8 cellular contexts compared by ENCODE assay signal in genomic region chr14:105092912-105093425, GRCh38. TPM values are rescaled to one million over a fixed set of nuclear protein-coding genes. Genes with fewer than 3 reads are reported as not detected.
DNase-seq lines count a peak whose midpoint lies in the region; ATAC-seq and TF ChIP-seq lines count a peak whose summit lies in the region.

No MANE protein-coding gene starts in this region.

- H3K36me3 ChIP-seq in KMS-11 (ENCODE audit: insufficient read depth), result no peaks in the 10 kb centered on the region
- no peaks in the 10 kb centered on the region for H3K36me3 ChIP-seq in naive thymus-derived CD4-positive, alpha-beta T cell (ENCODE audit: control insufficient read depth in 2 of 3, insufficient read depth in 3 of 3, low read length in 3 of 3)
- H3K36me3 ChIP-seq in testis (ENCODE audit: low read depth, missing control alignments), result no peaks in the 10 kb centered on the region

- 2 to 4% methylated on average over 17 to 35 of the region's 46 CpGs for WGBS in testis, 2 donors

- no peaks in the 10 kb centered on the region for H3K9me3 Mint-ChIP-seq in naive thymus-derived CD4-positive, alpha-beta T cell

- DNase-seq in NCI-H2081 (lab: John Stamatoyannopoulos, UW) (peak; percentile 23 to 46), NCI-H2081 treated with DMSO at 0.1 percent for 48 hours (lab: John Stamatoyannopoulos, UW) (no peak), activated T-cell treated with anti-CD3 and anti-CD28 coated beads for 1 hour (ENCODE audit: low read depth) (peak; percentile 59), epithelial cell of esophagus (ENCODE audit: low read depth) (peak; percentile 60), testis (peak; percentile 71), epidermal melanocyte (ENCODE audit: insufficient read length, low spot score) (no peak)
- peak; percentile 51 to 79 (median 66) for DNase-seq in naive thymus-derived CD4-positive, alpha-beta T cell

- H3K4me3 ChIP-seq in KMS-11 (IDR thresholded peaks at IDR 0.05; ENCODE audit: insufficient read depth, low read depth, low read length) (no peak overlapping the region), epithelial cell of esophagus (ENCODE audit: low read length) (peak overlapping the region; percentile 48), testis (peak overlapping the region; percentile 60 to 65)
- H3K4me3 ChIP-seq in naive thymus-derived CD4-positive, alpha-beta T cell (ENCODE audit: low read length), result peak overlapping the region; percentile 44

- no peaks in the 10 kb centered on the region for H3K9me3 ChIP-seq in naive thymus-derived CD4-positive, alpha-beta T cell (ENCODE audit: control insufficient read depth in 2 of 3, low read length in 3 of 3)
- no peaks in the 10 kb centered on the region for H3K9me3 ChIP-seq in testis

- H4K20me1 ChIP-seq in KMS-11 (ENCODE audit: insufficient read depth), result no peaks in the 10 kb centered on the region

- H2AFZ ChIP-seq in KMS-11 (ENCODE audit: low read depth), result peak overlapping the region; percentile 59; the same call in 1 of the 2 replicates

- H3K9ac ChIP-seq in KMS-11, result no peak overlapping the region

- intact Hi-C loops in naive thymus-derived CD4-positive, alpha-beta T cell (cut with micrococcal nuclease), result loop anchor here (1.0 to 10.0 kb wide), 10 partner anchors 74 to 434 kb away; partner anchors contain the start of genes BRF1 (in 2 of the 2), NUDT14 (in 2 of the 2), TEDC1 (in 2 of the 2) and JAG2 (in 1 of the 2)
- intact Hi-C loops in testis (cut with DNase I; ENCODE audit: low total_unique reads), result loop anchor here (10.0 kb wide), 1 partner anchor 262 kb away; no protein-coding TSS in a partner anchor

- TF ChIP-seq POLR2A in testis (IDR thresholded peaks at IDR 0.05), result no peak

- peaks cover 0 to 6% (median 0%) of the 10 kb centered on the region in 5 donors for H3K27me3 Mint-ChIP-seq in naive thymus-derived CD4-positive, alpha-beta T cell

- peaks cover 0 to 1% (median 0%) of the 10 kb centered on the region in 5 donors for H3K36me3 Mint-ChIP-seq in naive thymus-derived CD4-positive, alpha-beta T cell

- POLR2A ChIA-PET in naive thymus-derived CD4-positive, alpha-beta T cell (lab: Charles Lee), result interaction anchor here (0.7 kb wide), 2 partner anchors 8 to 124 kb away, joined by 3 read pairs; no protein-coding TSS in a partner anchor

- TF ChIP-seq CTCF in KMS-11 (conservative IDR thresholded peaks at IDR 0.05; ENCODE audit: low read depth, low read length), result no peak
- TF ChIP-seq CTCF in epithelial cell of esophagus (IDR thresholded peaks at IDR 0.05; ENCODE audit: insufficient read depth, low read depth, low read length, missing control alignments), result no peak
- no peak for TF ChIP-seq CTCF in testis (IDR thresholded peaks at IDR 0.05)

- peaks cover 5 to 25% (median 16%) of the 10 kb centered on the region in 7 donors for H3K4me1 Mint-ChIP-seq in naive thymus-derived CD4-positive, alpha-beta T cell

- H3K4me1 ChIP-seq in KMS-11 (ENCODE audit: low read depth, poor library complexity, severe bottlenecking), result peaks cover 6% of the 10 kb centered on the region
- peaks cover 14 to 15% of the 10 kb centered on the region in 2 donors for H3K4me1 ChIP-seq in naive thymus-derived CD4-positive, alpha-beta T cell (ENCODE audit: control insufficient read depth in 2 of 2, insufficient read depth in 2 of 2, low read length in 2 of 2)
- H3K4me1 ChIP-seq in testis, result peaks cover 37% of the 10 kb centered on the region

- no peaks in the 10 kb centered on the region for H3K79me2 ChIP-seq in KMS-11 (ENCODE audit: insufficient read depth, low read depth)

- 0 out of 2 replicates have a peak overlapping the region, but pooled peaks have one; percentile 42 for H3K4me2 ChIP-seq in KMS-11

- CTCF ChIA-PET in naive thymus-derived CD4-positive, alpha-beta T cell (lab: Charles Lee), result no interaction called here

- H3K27me3 ChIP-seq in KMS-11 (ENCODE audit: insufficient read depth, low read depth) (no peaks in the 10 kb centered on the region), testis (no peaks in the 10 kb centered on the region)
- no peaks in the 10 kb centered on the region for H3K27me3 ChIP-seq in naive thymus-derived CD4-positive, alpha-beta T cell (ENCODE audit: control insufficient read depth in 2 of 2, insufficient read depth in 2 of 2, low read length in 2 of 2)

- no peak overlapping the region for H3K27ac ChIP-seq in KMS-11
- peak overlapping the region; percentile 87 for H3K27ac ChIP-seq in naive thymus-derived CD4-positive, alpha-beta T cell (ENCODE audit: low read depth, low read length)
- peak overlapping the region; percentile 59 to 77 for H3K27ac ChIP-seq in testis

- H3K4me3 Mint-ChIP-seq in naive thymus-derived CD4-positive, alpha-beta T cell, result peak overlapping the region; percentile 53 to 87 (median 82)

- peak; percentile 70 for ATAC-seq in naive thymus-derived CD4-positive, alpha-beta T cell

- peak overlapping the region in 8 of 9 donors; percentile 28 to 89 (median 78) for H3K27ac Mint-ChIP-seq in naive thymus-derived CD4-positive, alpha-beta T cell

RNA-seq across cellular contexts. Expression of gene GPR132, which starts 27.7 kb away (rescaled TPM):
- 10 to 100 TPM; 37.8 to 58.7 (median 45.2) TPM for total RNA-seq in naive thymus-derived CD4-positive, alpha-beta T cell
- 10 to 100 TPM in 1 of 2 donors, 1 to 10 TPM in 1; 9.3 to 40.2 TPM for polyA plus RNA-seq in naive thymus-derived CD4-positive, alpha-beta T cell
- total RNA-seq in testis, result 1 to 10 TPM; 2.0 to 2.5 TPM
- polyA plus RNA-seq in testis (ENCODE audit: insufficient read depth, low read depth, low replicate concordance), result 1.2 TPM

Comparison
In these comparisons a context has a peak if more than half of its experiments do, and no peak if none do; other contexts are left out.
1. DNase-seq: peak in NCI-H2081 (2 of 2), activated T-cell treated with anti-CD3 and anti-CD28 coated beads for 1 hour (single experiment), epithelial cell of esophagus (single experiment), naive thymus-derived CD4-positive, alpha-beta T cell (9 of 9) and testis (single experiment); none in NCI-H2081 treated with DMSO at 0.1 percent for 48 hours (single experiment) and epidermal melanocyte (single experiment).
2. RNA of gene GPR132, which starts 27.7 kb away (total RNA-seq): 37.8 to 58.7 TPM in naive thymus-derived CD4-positive, alpha-beta T cell; 2.0 to 2.5 TPM in testis; every median in the first group is over 10 times any median in the second.